Comparison of ENCODE assay signal across 8 cellular contexts in the genomic region with DNA sequence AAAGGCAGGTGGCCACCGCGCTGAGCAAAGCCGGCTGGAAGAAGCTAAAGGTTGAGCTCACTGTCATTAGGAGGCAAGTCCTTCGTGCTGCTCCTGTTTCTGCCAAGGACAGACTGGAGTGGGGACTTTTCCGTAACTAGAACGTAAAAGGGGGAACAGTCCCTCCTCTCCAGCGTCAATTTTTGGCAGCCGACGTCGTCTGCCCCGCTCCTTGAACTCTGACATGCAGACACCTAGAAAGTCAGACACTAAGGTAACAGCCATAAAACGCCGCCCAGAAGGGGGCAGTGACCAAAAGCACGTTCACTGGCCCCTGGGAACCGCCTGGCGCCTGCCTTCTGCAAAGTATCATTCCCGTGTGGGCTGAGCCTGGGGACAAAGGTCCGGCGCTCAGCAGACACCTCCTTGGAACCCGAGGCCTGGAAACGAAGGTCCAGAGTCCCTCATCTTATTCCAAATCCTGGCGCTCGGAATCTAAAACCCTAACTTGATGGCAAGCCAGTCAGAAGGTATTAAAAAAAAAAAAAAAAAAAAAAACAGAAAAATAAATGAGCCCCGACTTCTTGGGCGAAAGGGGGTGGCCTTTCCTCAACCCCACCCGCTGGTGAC. TPM values are rescaled to one million over a fixed set of nuclear protein-coding genes. Genes with fewer than 3 reads are reported as not detected.
DNase-seq lines count a peak whose midpoint lies in the region; ATAC-seq, FAIRE-seq and TF ChIP-seq lines count a peak whose summit lies in the region.

No MANE protein-coding gene starts in this region.

- FAIRE-seq in GM12878 (lab: Jason Lieb, UNC), result no peak

- POLR2A ChIA-PET in GM12878 (lab: Charles Lee), result interaction anchor here (1.4 kb wide), 1 partner anchor 58 kb away, joined by 3 read pairs; no protein-coding TSS in a partner anchor

- SMC1A ChIA-PET in GM12878 (lab: Charles Lee; ENCODE audit: uncharacterized antibody, unreplicated experiment), result interaction anchor here (1.3 to 5.2 kb wide), 2 partner anchors 16 to 55 kb away, joined by 3 to 36 read pairs; partner anchors contain the start of gene STAT6

- H3K9ac ChIP-seq in SK-N-MC (ENCODE audit: insufficient read length) (peak overlapping the region; percentile 1), GM12878 (ENCODE audit: control insufficient read depth, insufficient read depth, low read length) (no peak overlapping the region; the same call in 1 of the 2 replicates), iPS-20b (ENCODE audit: low read depth, low read length) (peak overlapping the region; percentile 88; the same call in 1 of the 2 replicates), smooth muscle cell (ENCODE audit: low read depth) (peak overlapping the region; percentile 91)

- RAD21 ChIA-PET in GM12878 (lab: Charles Lee; ENCODE audit: unreplicated experiment), result interaction anchor here (0.6 to 1.5 kb wide), 4 partner anchors 15 to 102 kb away, joined by 3 to 13 read pairs (median 4); partner anchors contain the start of genes SHMT2 and STAT6

- no TSS peak for BruUV-seq in GM12878 (replicated peaks; lab: Mats Ljungman, UMichigan)

- no peaks in the 10 kb centered on the region for H3K36me3 ChIP-seq in SK-N-MC (ENCODE audit: insufficient read depth, low read length)
- no peaks in the 10 kb centered on the region for H3K36me3 ChIP-seq in GM12878 (ENCODE audit: control insufficient read depth in 2 of 2, insufficient read depth in 2 of 2, low read length in 1 of 2)
- peaks cover 5% of the 10 kb centered on the region; the same call in 1 of the 2 replicates for H3K36me3 ChIP-seq in iPS-20b (ENCODE audit: insufficient read depth, low read depth, low read length)
- H3K36me3 ChIP-seq in smooth muscle cell (ENCODE audit: low read depth), result no peaks in the 10 kb centered on the region

- H3K27me3 ChIP-seq in GM12878 (replicated peaks in 1 of 2; ENCODE audit: control insufficient read depth in 2 of 2, insufficient read depth in 2 of 2, low read length in 1 of 2) (peaks cover 2 to 5% of the 10 kb centered on the region in 2 experiments), iPS-20b (ENCODE audit: insufficient read depth, low read length) (peaks cover 7% of the 10 kb centered on the region; the same call in 1 of the 2 replicates), smooth muscle cell (ENCODE audit: low read depth) (no peaks in the 10 kb centered on the region)

- intact Hi-C loops in GM12878 (cut with micrococcal nuclease; ENCODE audit: unreplicated experiment), result no loop called here

- H3K4me1 ChIP-seq in GM12878 (ENCODE audit: control insufficient read depth, insufficient read depth, low read length) (peaks cover 9% of the 10 kb centered on the region; the same call in 1 of the 2 replicates), iPS-20b (ENCODE audit: insufficient read depth, low read length) (peaks cover 27% of the 10 kb centered on the region), smooth muscle cell (ENCODE audit: low read depth) (peaks cover 27% of the 10 kb centered on the region)

- H3F3A ChIP-seq in smooth muscle cell (ENCODE audit: low read depth), result peaks cover 7% of the 10 kb centered on the region

- peak overlapping the region; percentile 96 for H3K4me3 ChIP-seq in SK-N-MC
- peak overlapping the region; percentile 83; the same call in 1 of the 2 replicates for H3K4me3 ChIP-seq in GM12878
- H3K4me3 ChIP-seq in iPS-20b (ENCODE audit: low read length), result peak overlapping the region; percentile 94
- H3K4me3 ChIP-seq in smooth muscle cell, result peak overlapping the region; percentile 97

- WGBS in GM12878 (ENCODE audit: insufficient coverage, insufficient replicate concordance, low lambda C conversion rate, missing lambda C conversion rate), result 14% methylated on average over 26 of the region's 26 CpGs
- WGBS in smooth muscle cell (ENCODE audit: low lambda C conversion rate), result 6% methylated on average over 26 of the region's 26 CpGs

- TF ChIP-seq EP300 in GM12878 (IDR thresholded peaks at IDR 0.05; ENCODE audit: borderline replicate concordance in 1 of 2, control insufficient read depth in 1 of 2, low read depth in 2 of 2, low read length in 2 of 2), result no peak

- H3K9me3 ChIP-seq in SK-N-MC (ENCODE audit: low read depth, low read length) (no peaks in the 10 kb centered on the region), GM12878 (replicated peaks; ENCODE audit: control insufficient read depth, insufficient read depth, low read length) (peaks cover 7% of the 10 kb centered on the region), iPS-20b (ENCODE audit: insufficient read depth, low read depth, low read length) (no peaks in the 10 kb centered on the region), smooth muscle cell (replicated peaks; ENCODE audit: low read depth) (no peaks in the 10 kb centered on the region)

- H3K4me2 ChIP-seq in GM12878 (ENCODE audit: control insufficient read depth, insufficient read depth), result peak overlapping the region; percentile 98
- H3K4me2 ChIP-seq in smooth muscle cell, result peak overlapping the region; percentile 100

- TF ChIP-seq RAD21 in GM12878 (IDR thresholded peaks at IDR 0.05; ENCODE audit: insufficient read depth, low read depth, low read length), result peak; percentile 18; the same call in 1 of the 2 replicates

- CTCF ChIA-PET in GM12878 (lab: Yijun Ruan, JAX), result interaction anchor here (1.1 to 9.3 kb wide), 7 partner anchors 10 to 115 kb away, joined by 3 to 159 read pairs (median 6); partner anchors contain the start of gene STAT6

- TF ChIP-seq POLR2A in GM12878 (IDR thresholded peaks at IDR 0.05; ENCODE audit: low read depth, low read length), result peak; percentile 31; the same call in 1 of the 2 replicates

- TF ChIP-seq CTCF in GM12878 (IDR thresholded peaks at IDR 0.05 in 2 of 3, conservative IDR thresholded peaks at IDR 0.05 in 1 of 3; ENCODE audit: control insufficient read depth in 2 of 3, extremely low read depth in 1 of 3, insufficient read depth in 1 of 3, low read depth in 3 of 3, low read length in 3 of 3) (peak; percentile 12 to 35 (median 32); a peak in 3 of 6 replicates), smooth muscle cell (IDR thresholded peaks at IDR 0.05; ENCODE audit: borderline replicate concordance, insufficient read depth, poor library complexity, severe bottlenecking) (peak; percentile 4)

- H4K20me1 ChIP-seq in GM12878 (ENCODE audit: control insufficient read depth, insufficient read depth), result no peaks in the 10 kb centered on the region
- H4K20me1 ChIP-seq in smooth muscle cell (ENCODE audit: low read depth), result peaks cover 29% of the 10 kb centered on the region

- H3K79me2 ChIP-seq in GM12878 (ENCODE audit: control insufficient read depth, insufficient read depth, low read length) (no peaks in the 10 kb centered on the region), smooth muscle cell (ENCODE audit: low read depth) (peaks cover 39% of the 10 kb centered on the region)

- H3K27ac ChIP-seq in SK-N-MC, result no peak overlapping the region
- H3K27ac ChIP-seq in GM12878 (ENCODE audit: control insufficient read depth, insufficient read depth), result no peak overlapping the region
- H3K27ac ChIP-seq in iPS-20b (ENCODE audit: low read length), result no peak overlapping the region
- H3K27ac ChIP-seq in smooth muscle cell (ENCODE audit: low read depth), result peak overlapping the region; percentile 92

- peak; percentile 45 for DNase-seq in DMS153 (lab: John Stamatoyannopoulos, UW)
- peak; percentile 92 for DNase-seq in HT-29 (ENCODE audit: low spot score)
- DNase-seq in SK-N-MC (ENCODE audit: low read depth, low spot score), result no peak
- no peak for DNase-seq in GM12878 (ENCODE audit: low read depth, low spot score)
- DNase-seq in smooth muscle cell (lab: John Stamatoyannopoulos, UW; ENCODE audit: unreplicated experiment), result peak; percentile 39
- DNase-seq in GF-D8 (lab: John Stamatoyannopoulos, UW), result no peak

- ATAC-seq in GM12878 (peak; percentile 64), HG03095 (IDR thresholded peaks at IDR 0.05; ENCODE audit: unreplicated experiment) (no peak)

- H2AFZ ChIP-seq in GM12878 (ENCODE audit: control insufficient read depth, low read depth, low read length) (peak overlapping the region; percentile 84; the same call in 1 of the 2 replicates), smooth muscle cell (ENCODE audit: low read depth) (peak overlapping the region; percentile 96)

- in situ Hi-C loops in GM12878 (cut with MboI), result no loop called here

RNA-seq across cellular contexts. Expression of gene LRP1, which starts 1.1 kb away (rescaled TPM):
- total RNA-seq in HT-29 (2014; rRNA removed; shearing (Covaris generic)), result 22.8 and 25.2 TPM in 2 replicates
- 6.0 and 6.8 TPM in 2 replicates for total RNA-seq in GM12878 (2013; cell fraction: nucleolus; rRNA removed)
- total RNA-seq in GM12878 (2014; rRNA removed), result under 0.01 and 0.05 TPM in 2 replicates
- total RNA-seq in GM12878 (2014; rRNA removed; fragmentation: Illumina TruSeq; extraction: Trizol), result 0.05 and 0.18 TPM in 2 replicates
- total RNA-seq in GM12878 (2021), result 0.93 and 1.1 TPM in 2 replicates
- polyA plus RNA-seq in GM12878 (2011; ENCODE audit: low read depth), result 0.51 TPM
- polyA plus RNA-seq in GM12878 (2011; rRNA removed), result 0.24 TPM in 2 replicates
- 0.48 and 0.57 TPM in 2 replicates for polyA plus RNA-seq in GM12878 (2011; cell fraction: cytosol; rRNA removed)
- polyA plus RNA-seq in GM12878 (2011; cell fraction: nucleus; rRNA removed), result 2.5 and 3.3 TPM in 2 replicates
- polyA plus RNA-seq in GM12878 (2012), result 1.2 and 1.4 TPM in 2 replicates
- polyA plus RNA-seq in GM12878 (2014; fragmentation: Illumina TruSeq; extraction: Trizol), result 0.03 and 0.07 TPM in 2 replicates
- not detected for polyA plus RNA-seq in GM12878 (2014; fragmentation: Nextera tagmentation; extraction: Ambion mirVana)
- 0.09 and 0.29 TPM in 2 replicates for polyA plus RNA-seq in GM12878 (2014; rRNA removed)
- under 1 TPM; 0.23 to 0.28 TPM for polyA plus RNA-seq in GM12878 (2016; fragmentation: Nextera tagmentation; extraction: Ambion mirVana)
- polyA minus RNA-seq in GM12878 (2011; rRNA and poly(A)+ RNA removed), result 1.8 TPM in 2 replicates
- polyA minus RNA-seq in GM12878 (2011; cell fraction: cytosol; rRNA and poly(A)+ RNA removed), result 2.2 and 3.1 TPM in 2 replicates
- 1.6 and 3.1 TPM in 2 replicates for polyA minus RNA-seq in GM12878 (2011; cell fraction: nucleus; rRNA and poly(A)+ RNA removed)
- 80.3 and 95.4 TPM in 2 replicates for total RNA-seq in smooth muscle cell
- polyA plus RNA-seq in smooth muscle cell, result 75.3 and 83.1 TPM in 2 replicates

RNA-seq across cellular contexts. Expression of gene STAT6, which starts 16.0 kb away (rescaled TPM):
- total RNA-seq in HT-29 (2014; rRNA removed; shearing (Covaris generic)), result 114 and 125 TPM in 2 replicates
- 219 and 234 TPM in 2 replicates for total RNA-seq in GM12878 (2013; cell fraction: nucleolus; rRNA removed)
- total RNA-seq in GM12878 (2014; rRNA removed), result 100 and 101 TPM in 2 replicates
- 79.0 and 79.9 TPM in 2 replicates for total RNA-seq in GM12878 (2014; rRNA removed; fragmentation: Illumina TruSeq; extraction: Trizol)
- 146 and 163 TPM in 2 replicates for total RNA-seq in GM12878 (2021)
- 92.2 TPM for polyA plus RNA-seq in GM12878 (2011; ENCODE audit: low read depth)
- 107 and 176 TPM in 2 replicates for polyA plus RNA-seq in GM12878 (2011; rRNA removed)
- polyA plus RNA-seq in GM12878 (2011; cell fraction: cytosol; rRNA removed), result 210 and 211 TPM in 2 replicates
- 576 and 633 TPM in 2 replicates for polyA plus RNA-seq in GM12878 (2011; cell fraction: nucleus; rRNA removed)
- 137 and 138 TPM in 2 replicates for polyA plus RNA-seq in GM12878 (2012)
- polyA plus RNA-seq in GM12878 (2014; fragmentation: Illumina TruSeq; extraction: Trizol), result 161 and 168 TPM in 2 replicates
- 10 to 100 TPM; 14.2 to 17.3 TPM for polyA plus RNA-seq in GM12878 (2014; fragmentation: Nextera tagmentation; extraction: Ambion mirVana)
- polyA plus RNA-seq in GM12878 (2014; rRNA removed), result 153 and 157 TPM in 2 replicates
- polyA plus RNA-seq in GM12878 (2016; fragmentation: Nextera tagmentation; extraction: Ambion mirVana), result 10 to 100 TPM; 61.0 to 63.3 TPM
- polyA minus RNA-seq in GM12878 (2011; rRNA and poly(A)+ RNA removed), result 146 and 216 TPM in 2 replicates
- 57.9 and 72.7 TPM in 2 replicates for polyA minus RNA-seq in GM12878 (2011; cell fraction: cytosol; rRNA and poly(A)+ RNA removed)
- polyA minus RNA-seq in GM12878 (2011; cell fraction: nucleus; rRNA and poly(A)+ RNA removed), result 75.9 and 146 TPM in 2 replicates
- total RNA-seq in smooth muscle cell, result 39.1 and 56.8 TPM in 2 replicates
- 38.7 and 48.5 TPM in 2 replicates for polyA plus RNA-seq in smooth muscle cell

RNA-seq across cellular contexts. Expression of gene LRP1-AS, which starts 20.2 kb away (rescaled TPM):
- not detected in 2 replicates for total RNA-seq in HT-29 (2014; rRNA removed; shearing (Covaris generic))
- total RNA-seq in GM12878 (2013; cell fraction: nucleolus; rRNA removed), result not detected in 2 replicates
- not detected in 2 replicates for total RNA-seq in GM12878 (2014; rRNA removed)
- not detected in 2 replicates for total RNA-seq in GM12878 (2014; rRNA removed; fragmentation: Illumina TruSeq; extraction: Trizol)
- not detected in 2 replicates for total RNA-seq in GM12878 (2021)
- polyA plus RNA-seq in GM12878 (2011; ENCODE audit: low read depth), result not detected
- not detected in 2 replicates for polyA plus RNA-seq in GM12878 (2011; rRNA removed)
- not detected in 2 replicates for polyA plus RNA-seq in GM12878 (2011; cell fraction: cytosol; rRNA removed)
- polyA plus RNA-seq in GM12878 (2011; cell fraction: nucleus; rRNA removed), result not detected in 2 replicates
- not detected in 2 replicates for polyA plus RNA-seq in GM12878 (2012)
- not detected in 2 replicates for polyA plus RNA-seq in GM12878 (2014; fragmentation: Illumina TruSeq; extraction: Trizol)
- not detected for polyA plus RNA-seq in GM12878 (2014; fragmentation: Nextera tagmentation; extraction: Ambion mirVana)
- not detected in 2 replicates for polyA plus RNA-seq in GM12878 (2014; rRNA removed)
- not detected for polyA plus RNA-seq in GM12878 (2016; fragmentation: Nextera tagmentation; extraction: Ambion mirVana)
- polyA minus RNA-seq in GM12878 (2011; rRNA and poly(A)+ RNA removed), result not detected in 2 replicates
- polyA minus RNA-seq in GM12878 (2011; cell fraction: cytosol; rRNA and poly(A)+ RNA removed), result not detected in 2 replicates
- not detected in 2 replicates for polyA minus RNA-seq in GM12878 (2011; cell fraction: nucleus; rRNA and poly(A)+ RNA removed)
- total RNA-seq in smooth muscle cell, result not detected in 2 replicates
- not detected in 2 replicates for polyA plus RNA-seq in smooth muscle cell

RNA-seq across cellular contexts. Expression of gene NAB2, which starts 38.3 kb away (rescaled TPM):
- total RNA-seq in HT-29 (2014; rRNA removed; shearing (Covaris generic)), result 17.8 and 19.3 TPM in 2 replicates
- 27.9 and 30.3 TPM in 2 replicates for total RNA-seq in GM12878 (2013; cell fraction: nucleolus; rRNA removed)
- total RNA-seq in GM12878 (2014; rRNA removed), result 28.4 and 30.1 TPM in 2 replicates
- total RNA-seq in GM12878 (2014; rRNA removed; fragmentation: Illumina TruSeq; extraction: Trizol), result 13.0 and 13.6 TPM in 2 replicates
- 28.2 and 28.5 TPM in 2 replicates for total RNA-seq in GM12878 (2021)
- 5.3 TPM for polyA plus RNA-seq in GM12878 (2011; ENCODE audit: low read depth)
- 25.2 and 35.2 TPM in 2 replicates for polyA plus RNA-seq in GM12878 (2011; rRNA removed)
- polyA plus RNA-seq in GM12878 (2011; cell fraction: cytosol; rRNA removed), result 36.4 and 44.0 TPM in 2 replicates
- polyA plus RNA-seq in GM12878 (2011; cell fraction: nucleus; rRNA removed), result 69.8 and 77.5 TPM in 2 replicates
- 11.5 and 17.8 TPM in 2 replicates for polyA plus RNA-seq in GM12878 (2012)
- 7.9 and 17.0 TPM in 2 replicates for polyA plus RNA-seq in GM12878 (2014; fragmentation: Illumina TruSeq; extraction: Trizol)
- polyA plus RNA-seq in GM12878 (2014; fragmentation: Nextera tagmentation; extraction: Ambion mirVana), result 1 to 10 TPM in 1 of 2 experiments, under 1 TPM in 1; 0.35 to 1.0 TPM
- 28.0 and 28.6 TPM in 2 replicates for polyA plus RNA-seq in GM12878 (2014; rRNA removed)
- polyA plus RNA-seq in GM12878 (2016; fragmentation: Nextera tagmentation; extraction: Ambion mirVana), result 1 to 10 TPM; 3.6 to 5.8 TPM
- polyA minus RNA-seq in GM12878 (2011; rRNA and poly(A)+ RNA removed), result 21.1 and 40.5 TPM in 2 replicates
- 14.6 and 15.7 TPM in 2 replicates for polyA minus RNA-seq in GM12878 (2011; cell fraction: cytosol; rRNA and poly(A)+ RNA removed)
- polyA minus RNA-seq in GM12878 (2011; cell fraction: nucleus; rRNA and poly(A)+ RNA removed), result 17.3 and 27.7 TPM in 2 replicates
- 57.8 and 58.3 TPM in 2 replicates for total RNA-seq in smooth muscle cell
- 37.9 and 39.7 TPM in 2 replicates for polyA plus RNA-seq in smooth muscle cell

RNA-seq across cellular contexts. Expression of gene NEMP1, which starts 48.6 kb away (rescaled TPM):
- total RNA-seq in HT-29 (2014; rRNA removed; shearing (Covaris generic)), result 12.5 and 13.6 TPM in 2 replicates
- total RNA-seq in GM12878 (2013; cell fraction: nucleolus; rRNA removed), result 79.0 and 86.0 TPM in 2 replicates
- total RNA-seq in GM12878 (2014; rRNA removed) (19.7 and 22.6 TPM in 2 replicates), GM12878 (2014; rRNA removed; fragmentation: Illumina TruSeq; extraction: Trizol) (17.7 and 19.7 TPM in 2 replicates), GM12878 (2021) (20.7 and 20.8 TPM in 2 replicates), smooth muscle cell (8.9 and 12.6 TPM in 2 replicates)
- polyA plus RNA-seq in GM12878 (2011; ENCODE audit: low read depth), result 7.4 TPM
- polyA plus RNA-seq in GM12878 (2011; rRNA removed) (45.9 and 61.7 TPM in 2 replicates), GM12878 (2014; fragmentation: Illumina TruSeq; extraction: Trizol) (24.9 and 30.5 TPM in 2 replicates), GM12878 (2014; fragmentation: Nextera tagmentation; extraction: Ambion mirVana) (1 to 10 TPM; 4.0 to 4.7 TPM), GM12878 (2014; rRNA removed) (17.8 and 20.6 TPM in 2 replicates), GM12878 (2016; fragmentation: Nextera tagmentation; extraction: Ambion mirVana) (10 to 100 TPM; 18.2 to 20.0 TPM), smooth muscle cell (3.2 and 4.0 TPM in 2 replicates)
- polyA plus RNA-seq in GM12878 (2011; cell fraction: cytosol; rRNA removed), result 18.3 and 22.3 TPM in 2 replicates
- polyA plus RNA-seq in GM12878 (2011; cell fraction: nucleus; rRNA removed), result 60.1 and 76.7 TPM in 2 replicates
- polyA plus RNA-seq in GM12878 (2012), result 9.3 and 14.8 TPM in 2 replicates
- polyA minus RNA-seq in GM12878 (2011; rRNA and poly(A)+ RNA removed), result 26.2 and 32.9 TPM in 2 replicates
- polyA minus RNA-seq in GM12878 (2011; cell fraction: cytosol; rRNA and poly(A)+ RNA removed), result 6.3 and 7.0 TPM in 2 replicates
- 13.1 and 14.1 TPM in 2 replicates for polyA minus RNA-seq in GM12878 (2011; cell fraction: nucleus; rRNA and poly(A)+ RNA removed)

Comparison
In these comparisons a context has a peak if more than half of its experiments do, and no peak if none do; other contexts are left out.
1. DNase-seq: peak in DMS153 (single experiment), HT-29 (single experiment) and smooth muscle cell (single experiment); none in SK-N-MC (single experiment), GM12878 (single experiment) and GF-D8 (single experiment).
2. Peak in every context shown above with its lines, with median percentiles within 50 percentile points of each other: H3K4me3 ChIP-seq.